23 cellular contexts compared by ENCODE assay signal in the genomic region with DNA sequence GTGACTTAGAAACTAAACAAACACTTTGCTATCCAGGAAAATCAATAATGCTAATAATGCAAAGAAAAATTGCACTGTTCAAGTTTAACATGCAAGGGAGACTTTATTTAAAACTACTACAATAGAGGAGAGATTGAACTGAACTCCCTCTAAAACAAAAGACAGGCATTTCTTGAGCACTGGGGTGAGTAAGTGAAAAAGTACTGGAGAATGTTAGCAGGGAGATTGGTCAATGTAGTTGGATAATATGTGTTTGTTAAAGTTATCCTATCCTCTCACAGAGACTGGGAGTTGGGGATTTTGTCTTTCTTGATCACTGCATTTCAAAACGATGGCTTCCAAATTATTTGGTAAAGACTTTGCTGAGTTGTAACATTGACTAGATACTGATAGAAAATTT.
"Had no signal": no experiment of that assay in that cellular context is flagged by ENCODE, and none has a peak within 500 bp of the region (broad histone marks: within the 10 kb centered on the region; RNA-seq: fewer than 3 reads in every experiment).

No MANE protein-coding gene starts in this region.

- H3K36me3 ChIP-seq: adrenal gland, colonic mucosa, heart right ventricle, ovary, right lobe of liver, stomach had no signal

- H3K4me3 ChIP-seq: adrenal gland, colonic mucosa, heart right ventricle, mucosa of descending colon, ovary, psoas muscle, right lobe of liver, stomach, testis had no signal

- H3K9me3 ChIP-seq: adrenal gland, colonic mucosa, heart right ventricle, mucosa of descending colon, ovary, psoas muscle, right lobe of liver, stomach, testis had no signal

- H3K27ac ChIP-seq: adrenal gland, colonic mucosa, heart right ventricle, ovary, psoas muscle, right lobe of liver, stomach, testis had no signal

- H3K4me1 ChIP-seq: adrenal gland, colonic mucosa, heart right ventricle, psoas muscle, right lobe of liver, testis had no signal

- ATAC-seq: activated CD4-positive, CD25-positive, alpha-beta regulatory T cell treated with anti-CD3 and anti-CD28 coated beads, Interleukin-2, amount 50 U/mL, for 24 hours; heart right ventricle; mucosa of descending colon; psoas muscle; right lobe of liver; stimulated activated effector memory CD8-positive, alpha-beta T cell treated with anti-CD3 and anti-CD28 coated beads, Interleukin-12 subunit alpha, Interleukin-12 subunit beta, amount 100 ng/mL, for 72 hours had no signal

- DNase-seq: activated CD4-positive, alpha-beta T cell treated with anti-CD3 and anti-CD28 coated beads, Interleukin-2, amount 50 U/mL, for 1 hour; activated CD8-positive, alpha-beta memory T cell treated with anti-CD3 and anti-CD28 coated beads for 24 hours; activated CD8-positive, alpha-beta memory T cell treated with anti-CD3 and anti-CD28 coated beads, Interleukin-2, amount 50 U/mL, for 48 hours; activated effector memory CD4-positive, alpha-beta T cell treated with Interleukin-2 at 50 U/mL for 16 hours; activated naive CD4-positive, alpha-beta T cell treated with anti-CD3 and anti-CD28 coated beads, Interleukin-2, amount 10 ng/mL, durations not matched to agents 7 days and 5 days; activated T-cell treated with anti-CD3 and anti-CD28 coated beads, Interleukin-2, amount 50 U/mL, for 48 hours; adrenal gland; caudate nucleus; colonic mucosa; endodermal cell; heart right ventricle; mucosa of descending colon; naive B cell; ovary; psoas muscle; right lobe of liver; small intestine; stimulated activated CD4-positive, alpha-beta T cell treated with anti-CD3 and anti-CD28 coated beads, Interleukin-4, amount 100 ng/mL, for 1 hour; stomach; T1000; testis had no signal

- H3K27me3 ChIP-seq: adrenal gland, colonic mucosa, heart right ventricle, ovary, right lobe of liver, stomach, testis had no signal
